In the genomic region with DNA sequence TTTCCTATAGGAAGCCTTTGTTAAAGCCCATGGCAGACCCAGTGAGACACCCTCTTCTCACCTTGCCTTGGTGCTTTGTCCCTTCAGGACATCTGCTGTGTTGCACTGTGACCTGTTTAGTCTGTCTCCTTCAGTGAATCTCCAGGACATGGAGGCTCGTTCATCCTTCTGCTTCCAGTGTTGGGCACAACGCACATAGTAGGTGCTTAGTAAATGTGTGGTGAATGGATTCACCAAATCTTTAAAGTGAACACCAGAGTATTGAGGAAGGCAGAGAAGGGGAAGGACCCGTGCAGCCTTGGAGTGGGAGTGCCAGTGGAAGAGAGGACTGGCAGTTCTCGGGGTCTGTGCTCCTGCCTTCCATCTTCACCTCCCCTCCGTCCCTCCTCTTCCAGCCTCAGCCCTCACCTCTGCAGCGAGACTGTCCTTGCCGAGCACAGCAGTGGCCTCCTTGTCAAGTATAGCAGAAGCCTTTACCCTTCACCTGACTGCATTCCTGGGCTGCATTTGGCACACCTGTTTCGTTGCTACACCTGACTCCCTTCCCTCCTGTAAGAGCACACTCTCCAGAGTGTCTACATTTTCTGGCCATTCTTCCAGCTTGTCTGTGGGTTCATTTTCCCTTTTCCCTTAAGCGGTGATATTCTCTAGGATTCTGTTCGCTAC, we compare ENCODE assay signal across 21 cellular contexts. TPM values are rescaled to one million over a fixed set of nuclear protein-coding genes. Genes with fewer than 3 reads are reported as not detected.
DNase-seq lines count a peak whose midpoint lies in the region; ATAC-seq, FAIRE-seq and TF ChIP-seq lines count a peak whose summit lies in the region.
"Had no signal": no experiment of that assay in that cellular context is flagged by ENCODE, and none has a peak within 500 bp of the region (broad histone marks: within the 10 kb centered on the region; RNA-seq: fewer than 3 reads in every experiment).

No MANE protein-coding gene starts in this region.

- H3K4me3 ChIP-seq in HepG2 (replicated peaks in 1 of 3; ENCODE audit: insufficient read depth in 1 of 3, low read depth in 2 of 3, low read length in 3 of 3) (no peak overlapping the region), right lobe of liver (no peak overlapping the region), breast epithelium (no peak overlapping the region), aorta (ENCODE audit: low read length in 2 of 2) (no peak overlapping the region)
- H3K4me3 ChIP-seq: adrenal gland, HAP-1, skin epidermis had no signal

- in situ Hi-C loops in HepG2 (cut with HindIII; ENCODE audit: extremely low pct_ligation_motif_present, low pct_unique_long_range_greater_than_20kb), result no loop called here

- no peak for DNase-seq in HepG2 (ENCODE audit: low spot score)
- DNase-seq in right lobe of liver, result no peak
- no peak for DNase-seq in breast epithelium (ENCODE audit: low spot score in 2 of 2)
- no peak for DNase-seq in aorta
- DNase-seq in NCI-H748 (lab: John Stamatoyannopoulos, UW; ENCODE audit: unreplicated experiment), result no peak
- DNase-seq in activated gamma-delta T cell (lab: John Stamatoyannopoulos, UW), result no peak
- no peak for DNase-seq in ecto neural progenitor cell (ENCODE audit: low spot score)
- DNase-seq: activated CD4-positive, alpha-beta memory T cell treated with anti-CD3 and anti-CD28 coated beads, Interleukin-2, amount 10 ng/mL, durations not matched to agents 7 days and 5 days; activated T-cell treated with anti-CD3 and anti-CD28 coated beads, Interleukin-2, amount 50 U/mL, for 48 hours; adrenal gland; GF-D8; KBM-7; NCI-H1105 treated with DMSO at 0.1 percent for 48 hours; NCI-H446; stimulated activated naive CD4-positive, alpha-beta T cell had no signal

- H3K9ac ChIP-seq in HepG2 (ENCODE audit: insufficient read depth, low read depth, low read length), result no peak overlapping the region

- TF ChIP-seq POLR2A in HepG2 (IDR thresholded peaks at IDR 0.05; ENCODE audit: insufficient read depth in 1 of 2, low read depth in 2 of 2, low read length in 2 of 2) (no peak), right lobe of liver (IDR thresholded peaks at IDR 0.05) (no peak), breast epithelium (IDR thresholded peaks at IDR 0.05) (no peak)

- peaks cover 8 to 22% of the 10 kb centered on the region in 2 experiments; a peak in 4 of 5 replicates for H3K36me3 ChIP-seq in HepG2 (replicated peaks in 1 of 2; ENCODE audit: control insufficient read depth in 1 of 2, insufficient read depth in 2 of 2, low read length in 2 of 2)
- peaks cover 0 to 7% (median 0%) of the 10 kb centered on the region in 4 donors for H3K36me3 ChIP-seq in right lobe of liver
- H3K36me3 ChIP-seq in breast epithelium, result no peaks in the 10 kb centered on the region
- no peaks in the 10 kb centered on the region for H3K36me3 ChIP-seq in aorta (ENCODE audit: control insufficient read depth in 1 of 2, insufficient read depth in 2 of 2, low read length in 1 of 2)
- H3K36me3 ChIP-seq: adrenal gland had no signal

- H3K4me1 Mint-ChIP-seq in nephron, result peaks cover 54% of the 10 kb centered on the region

- H4K20me1 ChIP-seq in HepG2 (ENCODE audit: insufficient read depth, low read length), result peaks cover 28% of the 10 kb centered on the region

- no peak overlapping the region for H3K27ac ChIP-seq in HepG2 (ENCODE audit: extremely low read length, insufficient read depth, low read length)
- no peak overlapping the region for H3K27ac ChIP-seq in right lobe of liver
- peak overlapping the region; percentile 22 to 63 for H3K27ac ChIP-seq in breast epithelium
- H3K27ac ChIP-seq in aorta (ENCODE audit: low read depth in 1 of 2, low read length in 2 of 2), result no peak overlapping the region

- peak; percentile 21; the same call in 2 of the 3 replicates for ATAC-seq in HepG2
- ATAC-seq in right lobe of liver, result no peak
- peak; percentile 16 for ATAC-seq in aorta (ENCODE audit: low FRiP score)

- no peak overlapping the region for H2AFZ ChIP-seq in HepG2 (ENCODE audit: low read length)

- H3K36me3 Mint-ChIP-seq in nephron (ENCODE audit: low read depth), result peaks cover 22% of the 10 kb centered on the region

- TF ChIP-seq RAD21 in HepG2 (CRISPR knock-in tag; IDR thresholded peaks at IDR 0.05), result no peak

- TF ChIP-seq CTCF in HepG2 (CRISPR knock-in tag; IDR thresholded peaks at IDR 0.05) (no peak), right lobe of liver (IDR thresholded peaks at IDR 0.05) (no peak), breast epithelium (IDR thresholded peaks at IDR 0.05) (no peak), nephron (IDR thresholded peaks at IDR 0.05; ENCODE audit: unreplicated experiment in 3 of 3) (no peak)

- CTCF ChIA-PET in HepG2 (lab: Yijun Ruan, JAX; ENCODE audit: low intra/inter-chr PET ratio, low total read pairs), result no interaction called here

- no peaks in the 10 kb centered on the region for H3K9me3 ChIP-seq in HepG2 (ENCODE audit: low read length)
- no peaks in the 10 kb centered on the region for H3K9me3 ChIP-seq in right lobe of liver
- no peaks in the 10 kb centered on the region for H3K9me3 ChIP-seq in breast epithelium
- H3K9me3 ChIP-seq in aorta (ENCODE audit: control insufficient read depth, low read length), result no peaks in the 10 kb centered on the region
- H3K9me3 ChIP-seq: adrenal gland, HAP-1 had no signal

- H3K4me2 ChIP-seq in HepG2 (ENCODE audit: low read depth, low read length), result no peak overlapping the region

- H3K4me1 ChIP-seq in HepG2 (ENCODE audit: insufficient read depth, low read length) (peaks cover 20% of the 10 kb centered on the region), right lobe of liver (peaks cover 0 to 23% (median 3%) of the 10 kb centered on the region in 4 donors), breast epithelium (peaks cover 4 to 7% of the 10 kb centered on the region in 2 donors), aorta (ENCODE audit: control insufficient read depth in 1 of 2, insufficient read depth in 2 of 2, low read length in 2 of 2) (peaks cover 4% of the 10 kb centered on the region in 2 donors)
- H3K4me1 ChIP-seq: HAP-1 had no signal

- intact Hi-C loops in HepG2 (cut with micrococcal nuclease; ENCODE audit: unreplicated experiment), result no loop called here
- intact Hi-C loops in right lobe of liver (cut with DNase I), result no loop called here
- intact Hi-C loops in breast epithelium (cut with DNase I; ENCODE audit: low total_unique reads), result no loop called here
- intact Hi-C loops in aorta (cut with DNase I), result loop anchor here in 1 of 2 donors (5.0 kb wide), 1 partner anchor 44 kb away; no protein-coding TSS in a partner anchor

- no peak overlapping the region for H3K4me3 Mint-ChIP-seq in nephron
- H3K4me3 Mint-ChIP-seq: activated CD4-positive, alpha-beta memory T cell treated with anti-CD3 and anti-CD28 coated beads, Interleukin-2, amount 10 ng/mL, durations not matched to agents 7 days and 5 days; mesothelial cell of epicardium had no signal

- H3K9me3 Mint-ChIP-seq in nephron, result no peaks in the 10 kb centered on the region
- H3K9me3 Mint-ChIP-seq: activated CD4-positive, alpha-beta memory T cell treated with anti-CD3 and anti-CD28 coated beads, Interleukin-2, amount 10 ng/mL, durations not matched to agents 7 days and 5 days; mesothelial cell of epicardium had no signal

- 97% methylated on average over 10 of the region's 10 CpGs for WGBS in HepG2 (ENCODE audit: low lambda C conversion rate)
- 94% methylated on average over 10 of the region's 10 CpGs for WGBS in right lobe of liver (ENCODE audit: insufficient coverage, low coverage, low lambda C conversion rate, missing lambda C conversion rate)
- WGBS in aorta, 2 donors, result 93% methylated on average over 10 of the region's 10 CpGs

- POLR2A ChIA-PET in HepG2 (lab: Yijun Ruan, JAX), result no interaction called here

- no peaks in the 10 kb centered on the region for H3K27me3 Mint-ChIP-seq in nephron (ENCODE audit: low read depth)
- H3K27me3 Mint-ChIP-seq: activated CD4-positive, alpha-beta memory T cell treated with anti-CD3 and anti-CD28 coated beads, Interleukin-2, amount 10 ng/mL, durations not matched to agents 7 days and 5 days had no signal

- peak overlapping the region in 2 of 3 experiments; percentile 20 to 37 for H3K27ac Mint-ChIP-seq in nephron
- H3K27ac Mint-ChIP-seq: activated CD4-positive, alpha-beta memory T cell treated with anti-CD3 and anti-CD28 coated beads, Interleukin-2, amount 10 ng/mL, durations not matched to agents 7 days and 5 days; mesothelial cell of epicardium had no signal

- H3K79me2 ChIP-seq in HepG2 (ENCODE audit: insufficient read depth, low read length), result peaks cover 77% of the 10 kb centered on the region

- no peak for TF ChIP-seq EP300 in HepG2 (IDR thresholded peaks at IDR 0.05; ENCODE audit: low read depth in 2 of 2, low read length in 2 of 2)
- TF ChIP-seq EP300 in HepG2 (CRISPR knock-in tag; IDR thresholded peaks at IDR 0.05; ENCODE audit: borderline replicate concordance), result no peak

- no peak for FAIRE-seq in HepG2 (lab: Jason Lieb, UNC)
- FAIRE-seq: frontal cortex, TTC549 had no signal

- H3K27me3 ChIP-seq in HepG2 (ENCODE audit: control insufficient read depth in 1 of 2, insufficient read depth in 2 of 2, low read length in 2 of 2), result no peaks in the 10 kb centered on the region
- H3K27me3 ChIP-seq in right lobe of liver, result no peaks in the 10 kb centered on the region
- H3K27me3 ChIP-seq in breast epithelium, result no peaks in the 10 kb centered on the region
- no peaks in the 10 kb centered on the region for H3K27me3 ChIP-seq in aorta (ENCODE audit: control insufficient read depth in 1 of 2, insufficient read depth in 2 of 2, low read length in 1 of 2)
- H3K27me3 ChIP-seq: adrenal gland had no signal

- no TSS peak for BruUV-seq in HepG2 (replicated peaks; lab: Mats Ljungman, UMichigan)

RNA-seq across cellular contexts. Expression of gene ARID1B, which starts 49.2 kb away (rescaled TPM):
- total RNA-seq in HepG2 (2016; rRNA removed; fragmentation: Illumina TruSeq; extraction: Trizol) (32.6 and 38.0 TPM in 2 replicates), right lobe of liver (10 to 100 TPM; 23.2 to 35.3 (median 30.7) TPM), breast epithelium (100 to 1,000 TPM in 2 of 3 donors, 10 to 100 TPM in 1; 99.9 to 205 (median 131) TPM), aorta (100 to 1,000 TPM in 1 of 2 donors, 10 to 100 TPM in 1; 92.0 to 143 TPM)
- total RNA-seq in HepG2 (2016; cell fraction: cytosol; rRNA removed; fragmentation: Illumina TruSeq; extraction: Trizol; ENCODE audit: low read depth), result 41.7 TPM in 2 replicates
- total RNA-seq in HepG2 (2016; cell fraction: insoluble cytoplasmic fraction; rRNA removed; fragmentation: Illumina TruSeq; extraction: Trizol), result 30.2 and 35.7 TPM in 2 replicates
- total RNA-seq in HepG2 (2016; cell fraction: membrane; rRNA removed; fragmentation: Illumina TruSeq; extraction: Trizol), result 16.5 and 21.3 TPM in 2 replicates
- total RNA-seq in HepG2 (2016; cell fraction: nucleus; rRNA removed; fragmentation: Illumina TruSeq; extraction: Trizol), result 130 and 139 TPM in 2 replicates
- polyA plus RNA-seq in HepG2 (2011; rRNA removed) (20.1 and 22.5 TPM in 2 replicates), aorta (10 to 100 TPM in 1 of 2 donors, 1 to 10 TPM in 1; 6.5 to 16.9 TPM)
- 13.6 and 13.8 TPM in 2 replicates for polyA plus RNA-seq in HepG2 (2011; cell fraction: cytosol; rRNA removed)
- 47.4 and 49.3 TPM in 2 replicates for polyA plus RNA-seq in HepG2 (2011; cell fraction: nucleus; rRNA removed)
- 25.2 and 26.7 TPM in 2 replicates for polyA plus RNA-seq in HepG2 (2012)
- polyA plus RNA-seq in HepG2 (2016; cell fraction: cytosol; fragmentation: Illumina TruSeq; extraction: Trizol; ENCODE audit: low read depth), result 1.8 and 2.0 TPM in 2 replicates
- polyA plus RNA-seq in HepG2 (2016; cell fraction: insoluble cytoplasmic fraction; fragmentation: Illumina TruSeq; extraction: Trizol; ENCODE audit: low read depth), result 27.9 and 32.0 TPM in 2 replicates
- polyA plus RNA-seq in HepG2 (2016; cell fraction: membrane; fragmentation: Illumina TruSeq; extraction: Trizol; ENCODE audit: low read depth), result 5.4 and 5.7 TPM in 2 replicates
- 44.9 and 47.2 TPM in 2 replicates for polyA plus RNA-seq in HepG2 (2016; cell fraction: nucleus; fragmentation: Illumina TruSeq; extraction: Trizol; ENCODE audit: insufficient read depth, low read depth)
- 77.4 and 128 TPM in 2 replicates for polyA minus RNA-seq in HepG2 (2011; rRNA and poly(A)+ RNA removed; ENCODE audit: low replicate concordance)
- polyA minus RNA-seq in HepG2 (2011; cell fraction: cytosol; rRNA and poly(A)+ RNA removed), result 40.2 and 55.4 TPM in 2 replicates
- 329 and 355 TPM in 2 replicates for polyA minus RNA-seq in HepG2 (2011; cell fraction: nucleus; rRNA and poly(A)+ RNA removed)

Comparison
In these comparisons a context has a peak if more than half of its experiments do, and no peak if none do; other contexts are left out.
1. ATAC-seq: peak in HepG2 (single experiment) and aorta (single experiment); none in right lobe of liver (0 of 4).
2. H3K27ac ChIP-seq: peak in breast epithelium (2 of 2); none in HepG2 (single experiment), right lobe of liver (0 of 3) and aorta (0 of 2).